Comparison of ENCODE assay signal across 20 cellular contexts in the genomic region with DNA sequence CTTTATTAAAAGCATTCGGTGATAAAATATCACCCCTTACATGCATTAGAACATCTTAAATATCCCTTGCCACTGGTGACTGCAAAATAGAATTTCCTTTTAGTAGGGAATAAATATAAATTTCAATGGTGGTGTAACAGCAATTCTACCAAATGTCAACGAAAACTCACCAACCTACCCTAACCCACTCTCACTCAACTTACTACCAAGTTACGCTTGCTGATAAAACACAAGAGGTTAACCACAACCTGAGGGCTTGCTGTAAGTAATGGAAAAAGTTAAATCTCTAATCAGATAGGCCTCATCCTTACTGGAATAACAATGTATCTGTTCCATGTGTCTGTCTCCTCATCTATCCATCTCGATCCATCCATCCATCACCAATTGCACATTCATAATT.
DNase-seq lines count a peak whose midpoint lies in the region; ATAC-seq and TF ChIP-seq lines count a peak whose summit lies in the region.
"Had no signal": no experiment of that assay in that cellular context is flagged by ENCODE, and none has a peak within 500 bp of the region (broad histone marks: within the 10 kb centered on the region; RNA-seq: fewer than 3 reads in every experiment).

No MANE protein-coding gene starts in this region.

- H3K27ac Mint-ChIP-seq in activated CD4-positive, alpha-beta T cell treated with anti-CD3 and anti-CD28 coated beads, Interleukin-2, amount 10 ng/mL, durations not matched to agents 24 days and 14 days: peak overlapping the region; percentile 31
- H3K27ac Mint-ChIP-seq in activated T-helper 2 cell treated with anti-CD3 and anti-CD28 coated beads, Interferon-gamma antibody, Interleukin-2, Interleukin-4, amounts not matched to agents 10 μg/mL and 5 μg/mL and 100 μg/mL, durations not matched to agents 14 hours and 24 hours and 36 hours: peak overlapping the region; percentile 93
- peak overlapping the region; percentile 8 for H3K27ac Mint-ChIP-seq in neural crest cell (ENCODE audit: unreplicated experiment)
- H3K27ac Mint-ChIP-seq: T-helper 1 cell treated with Interleukin-12 subunit alpha and Interleukin-12 subunit beta and Interleukin-4 antibody, amounts not matched to agents 30 μg/mL and 1 μg/mL, for 36 hours had no signal

- intact Hi-C loops in activated CD4-positive, alpha-beta T cell treated with anti-CD3 and anti-CD28 coated beads, Interleukin-2, amount 10 ng/mL, durations not matched to agents 24 days and 14 days (cut with micrococcal nuclease): loop anchor here (1.0 to 5.0 kb wide), 3 partner anchors 51 to 203 kb away; no protein-coding TSS in a partner anchor
- intact Hi-C loops in activated T-helper 2 cell treated with anti-CD3 and anti-CD28 coated beads, Interferon-gamma antibody, Interleukin-2, Interleukin-4, amounts not matched to agents 10 μg/mL and 5 μg/mL and 100 μg/mL, durations not matched to agents 14 hours and 24 hours and 36 hours (cut with micrococcal nuclease): loop anchor here (1.0 to 10.0 kb wide), 8 partner anchors 51 to 376 kb away; no protein-coding TSS in a partner anchor

- H3K4me1 Mint-ChIP-seq in activated CD4-positive, alpha-beta T cell treated with anti-CD3 and anti-CD28 coated beads, Interleukin-2, amount 10 ng/mL, durations not matched to agents 24 days and 14 days: peaks cover 38% of the 10 kb centered on the region
- peaks cover 61% of the 10 kb centered on the region for H3K4me1 Mint-ChIP-seq in activated T-helper 2 cell treated with anti-CD3 and anti-CD28 coated beads, Interferon-gamma antibody, Interleukin-2, Interleukin-4, amounts not matched to agents 10 μg/mL and 5 μg/mL and 100 μg/mL, durations not matched to agents 14 hours and 24 hours and 36 hours (ENCODE audit: low read depth)
- peaks cover 51% of the 10 kb centered on the region for H3K4me1 Mint-ChIP-seq in neural crest cell

- peaks cover 30% of the 10 kb centered on the region for H3K27me3 Mint-ChIP-seq in activated CD4-positive, alpha-beta T cell treated with anti-CD3 and anti-CD28 coated beads, Interleukin-2, amount 10 ng/mL, durations not matched to agents 24 days and 14 days
- no peaks in the 10 kb centered on the region for H3K27me3 Mint-ChIP-seq in activated T-helper 2 cell treated with anti-CD3 and anti-CD28 coated beads, Interferon-gamma antibody, Interleukin-2, Interleukin-4, amounts not matched to agents 10 μg/mL and 5 μg/mL and 100 μg/mL, durations not matched to agents 14 hours and 24 hours and 36 hours (ENCODE audit: low read depth)
- no peaks in the 10 kb centered on the region for H3K27me3 Mint-ChIP-seq in neural crest cell (ENCODE audit: low read depth)
- H3K27me3 Mint-ChIP-seq: effector memory CD8-positive, alpha-beta T cell had no signal

- H3K27ac ChIP-seq in KOPT-K1 (ENCODE audit: low read depth, low read length, poor library complexity, severe bottlenecking): peak overlapping the region; percentile 33
- H3K27ac ChIP-seq: stomach, upper lobe of right lung had no signal

- no peak for DNase-seq in activated CD4-positive, alpha-beta T cell treated with anti-CD3 and anti-CD28 coated beads, Interleukin-2, amount 10 ng/mL, durations not matched to agents 24 days and 14 days
- DNase-seq in activated CD4-positive, alpha-beta T cell treated with anti-CD3 and anti-CD28 coated beads for 4 hours: no peak
- no peak for DNase-seq in activated T-helper 2 cell treated with anti-CD3 and anti-CD28 coated beads, Interferon-gamma antibody, Interleukin-2, Interleukin-4, amounts not matched to agents 10 μg/mL and 5 μg/mL and 100 μg/mL, durations not matched to agents 14 hours and 24 hours and 36 hours (ENCODE audit: low spot score)
- DNase-seq in neural crest cell (ENCODE audit: low read depth, low spot score) (no peak), amygdala (lab: John Stamatoyannopoulos, UW) (no peak)
- DNase-seq: AML-193, H9, left lung, NCI-H1092 treated with DMSO at 0.1 percent for 48 hours, NCI-H2029, NCI-H345, NCI-H774, stomach, upper lobe of right lung had no signal

- H3K9me3 ChIP-seq in KOPT-K1 (ENCODE audit: insufficient read depth, low read length, poor library complexity, severe bottlenecking): no peaks in the 10 kb centered on the region
- H3K9me3 ChIP-seq: left lung, stomach, upper lobe of right lung had no signal

- no peak for TF ChIP-seq CTCF in neural crest cell (conservative IDR thresholded peaks at IDR 0.05)

- no peaks in the 10 kb centered on the region for H3K9me3 Mint-ChIP-seq in activated CD4-positive, alpha-beta T cell treated with anti-CD3 and anti-CD28 coated beads, Interleukin-2, amount 10 ng/mL, durations not matched to agents 24 days and 14 days
- H3K9me3 Mint-ChIP-seq in activated T-helper 2 cell treated with anti-CD3 and anti-CD28 coated beads, Interferon-gamma antibody, Interleukin-2, Interleukin-4, amounts not matched to agents 10 μg/mL and 5 μg/mL and 100 μg/mL, durations not matched to agents 14 hours and 24 hours and 36 hours: no peaks in the 10 kb centered on the region
- H3K9me3 Mint-ChIP-seq in neural crest cell: no peaks in the 10 kb centered on the region
- H3K9me3 Mint-ChIP-seq: effector memory CD8-positive, alpha-beta T cell; H9; T-helper 1 cell treated with Interleukin-12 subunit alpha and Interleukin-12 subunit beta and Interleukin-4 antibody, amounts not matched to agents 30 μg/mL and 1 μg/mL, for 36 hours had no signal

- H3K4me3 Mint-ChIP-seq in activated CD4-positive, alpha-beta T cell treated with anti-CD3 and anti-CD28 coated beads, Interleukin-2, amount 10 ng/mL, durations not matched to agents 24 days and 14 days: peak overlapping the region; percentile 11
- H3K4me3 Mint-ChIP-seq in activated T-helper 2 cell treated with anti-CD3 and anti-CD28 coated beads, Interferon-gamma antibody, Interleukin-2, Interleukin-4, amounts not matched to agents 10 μg/mL and 5 μg/mL and 100 μg/mL, durations not matched to agents 14 hours and 24 hours and 36 hours (ENCODE audit: low read depth): peak overlapping the region; percentile 38
- no peak overlapping the region for H3K4me3 Mint-ChIP-seq in neural crest cell
- H3K4me3 Mint-ChIP-seq: H9; T-helper 1 cell treated with Interleukin-12 subunit alpha and Interleukin-12 subunit beta and Interleukin-4 antibody, amounts not matched to agents 30 μg/mL and 1 μg/mL, for 36 hours had no signal

- no peak for ATAC-seq in HG02642 (IDR thresholded peaks at IDR 0.05; ENCODE audit: poor library complexity, unreplicated experiment)
- ATAC-seq in HG03175 (IDR thresholded peaks at IDR 0.05; ENCODE audit: unreplicated experiment): no peak
- ATAC-seq: esophagus mucosa, left lung, upper lobe of right lung had no signal

- H3K36me3 ChIP-seq in KOPT-K1 (ENCODE audit: insufficient read depth, low read length): no peaks in the 10 kb centered on the region
- H3K36me3 ChIP-seq: left lung, stomach, upper lobe of right lung had no signal

- H3K36me3 Mint-ChIP-seq in activated CD4-positive, alpha-beta T cell treated with anti-CD3 and anti-CD28 coated beads, Interleukin-2, amount 10 ng/mL, durations not matched to agents 24 days and 14 days (ENCODE audit: low read depth): no peaks in the 10 kb centered on the region
- H3K36me3 Mint-ChIP-seq in activated T-helper 2 cell treated with anti-CD3 and anti-CD28 coated beads, Interferon-gamma antibody, Interleukin-2, Interleukin-4, amounts not matched to agents 10 μg/mL and 5 μg/mL and 100 μg/mL, durations not matched to agents 14 hours and 24 hours and 36 hours (ENCODE audit: low read depth): peaks cover 8% of the 10 kb centered on the region
- H3K36me3 Mint-ChIP-seq in neural crest cell (ENCODE audit: low read depth): no peaks in the 10 kb centered on the region

Comparison
In these comparisons a context has a peak if more than half of its experiments do, and no peak if none do; other contexts are left out.
1. H3K27ac Mint-ChIP-seq: peak in every context shown above with its lines; median percentile 93 in activated T-helper 2 cell treated with anti-CD3 and anti-CD28 coated beads, Interferon-gamma antibody, Interleukin-2, Interleukin-4, amounts not matched to agents 10 μg/mL and 5 μg/mL and 100 μg/mL, durations not matched to agents 14 hours and 24 hours and 36 hours; 31 in activated CD4-positive, alpha-beta T cell treated with anti-CD3 and anti-CD28 coated beads, Interleukin-2, amount 10 ng/mL, durations not matched to agents 24 days and 14 days; 8 in neural crest cell.